14 cellular contexts compared by ENCODE assay signal in the genomic region with DNA sequence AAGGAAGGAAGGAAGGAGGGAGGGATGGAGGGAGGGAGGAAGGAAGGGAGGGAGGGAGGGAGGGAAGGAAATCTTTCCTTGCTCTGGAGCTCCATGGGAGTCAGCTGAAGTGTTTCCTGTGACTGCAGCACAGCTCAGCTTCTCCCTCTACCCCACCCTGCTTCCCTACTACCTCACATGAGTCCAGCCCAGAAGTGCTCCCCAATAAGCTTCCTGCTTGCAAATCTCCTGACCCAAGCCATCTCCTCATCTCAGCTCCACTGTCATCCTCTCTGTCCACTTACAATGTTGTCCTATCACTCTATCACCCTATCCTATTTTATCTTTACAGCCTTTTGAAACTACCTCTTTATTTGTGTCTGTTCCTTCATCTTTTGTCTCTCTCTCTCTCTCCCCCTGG. TPM values are rescaled to one million over a fixed set of nuclear protein-coding genes. Genes with fewer than 3 reads are reported as not detected.
A peak's percentile ranks its signal among the peaks of the same experiment; 100 is the strongest.
DNase-seq lines count a peak whose midpoint lies in the region; ATAC-seq, FAIRE-seq and TF ChIP-seq lines count a peak whose summit lies in the region.
"Had no signal": no experiment of that assay in that cellular context is flagged by ENCODE, and none has a peak within 500 bp of the region (broad histone marks: within the 10 kb centered on the region; RNA-seq: fewer than 3 reads in every experiment).

No MANE protein-coding gene starts in this region.

- DNase-seq in activated T-cell treated with anti-CD3 and anti-CD28 coated beads, Interleukin-2, amount 50 U/mL, for 72 hours = no peak
- DNase-seq in activated T-cell treated with anti-CD3 and anti-CD28 coated beads, Interleukin-2, amount 50 U/mL, for 1 hour = no peak
- DNase-seq in IMR-90 (no peak), K562 (ENCODE audit: extremely low read depth in 1 of 4, low spot score in 3 of 4) (no peak), osteoblast (ENCODE audit: insufficient read length, low spot score, missing footprints) (peak; percentile 73), NCI-H446 (lab: John Stamatoyannopoulos, UW) (no peak), coronary artery (ENCODE audit: low spot score) (no peak), NCI-H2081 (lab: John Stamatoyannopoulos, UW) (no peak)
- DNase-seq: activated naive CD4-positive, alpha-beta T cell treated with anti-CD3 and anti-CD28 coated beads, Interleukin-2, amount 50 U/mL, for 16 hours; GOT3; stimulated activated CD4-positive, alpha-beta T cell treated with anti-CD3 and anti-CD28 coated beads, Interleukin-1b, Interleukin-23, amount 100 ng/mL, for 48 hours had no signal

- no peak overlapping the region for H2BK120ac ChIP-seq in IMR-90 (ENCODE audit: low read depth, low read length)

- H3K27me3 ChIP-seq in IMR-90 (ENCODE audit: control insufficient read depth, insufficient read depth, low read length) (peaks cover 16% of the 10 kb centered on the region), K562 (ENCODE audit: control insufficient read depth in 2 of 2, insufficient read depth in 2 of 2, low read length in 2 of 2) (no peaks in the 10 kb centered on the region), osteoblast (ENCODE audit: insufficient read depth, low read length) (no peaks in the 10 kb centered on the region)

- no peaks in the 10 kb centered on the region for H3K36me3 Mint-ChIP-seq in activated T-cell treated with anti-CD3 and anti-CD28 coated beads, Interleukin-2, amount 50 U/mL, for 72 hours (ENCODE audit: insufficient read depth in 2 of 2)
- H3K36me3 Mint-ChIP-seq: memory B cell had no signal

- dilution Hi-C loops in IMR-90 (cut with HindIII; ENCODE audit: low sequenced_read_pairs, unreplicated experiment) = no loop called here

- H3K4me1 Mint-ChIP-seq in activated T-cell treated with anti-CD3 and anti-CD28 coated beads, Interleukin-2, amount 50 U/mL, for 72 hours (ENCODE audit: low read depth) = peaks cover 37% of the 10 kb centered on the region
- H3K4me1 Mint-ChIP-seq: memory B cell had no signal

- no peak overlapping the region for H3K4ac ChIP-seq in IMR-90 (ENCODE audit: low read depth, low read length)

- no peak overlapping the region for H3K18ac ChIP-seq in IMR-90 (ENCODE audit: low read depth, low read length)

- no peak overlapping the region for H3K4me3 Mint-ChIP-seq in activated T-cell treated with anti-CD3 and anti-CD28 coated beads, Interleukin-2, amount 50 U/mL, for 72 hours
- H3K4me3 Mint-ChIP-seq: memory B cell had no signal

- H4K20me1 ChIP-seq in IMR-90 (ENCODE audit: insufficient read depth, low read length) (no peaks in the 10 kb centered on the region), K562 (replicated peaks; ENCODE audit: control insufficient read depth, insufficient read depth, low read length) (no peaks in the 10 kb centered on the region), osteoblast (ENCODE audit: insufficient read depth, low read length) (no peaks in the 10 kb centered on the region)

- H3K4me3 ChIP-seq in IMR-90 (ENCODE audit: insufficient read depth, low read depth, low read length) (no peak overlapping the region), K562 (no peak overlapping the region), osteoblast (ENCODE audit: insufficient read depth, low read length) (no peak overlapping the region), coronary artery (no peak overlapping the region)

- FAIRE-seq in K562 (lab: Jason Lieb, UNC) = peak; percentile 54
- FAIRE-seq: kidney had no signal

- in situ Hi-C loops in IMR-90 (cut with MboI; ENCODE audit: low sequenced_read_pairs) = no loop called here
- in situ Hi-C loops in K562 (cut with MboI) = no loop called here

- no peak overlapping the region for H4K8ac ChIP-seq in IMR-90 (ENCODE audit: low read depth in 2 of 2, low read length in 2 of 2)

- H3K4me1 ChIP-seq in IMR-90 (ENCODE audit: control insufficient read depth, insufficient read depth, low read length) = no peaks in the 10 kb centered on the region; the same call in 1 of the 2 replicates
- peaks cover 31% of the 10 kb centered on the region in 2 experiments for H3K4me1 ChIP-seq in K562 (replicated peaks in 1 of 2; ENCODE audit: control insufficient read depth in 2 of 2, insufficient read depth in 2 of 2, low read length in 2 of 2)
- peaks cover 7% of the 10 kb centered on the region for H3K4me1 ChIP-seq in osteoblast (ENCODE audit: insufficient read depth, low read length)

- no peak overlapping the region for H3K9ac ChIP-seq in IMR-90 (ENCODE audit: low read depth, low read length)
- no peak overlapping the region; a peak in 1 of 4 replicates for H3K9ac ChIP-seq in K562 (ENCODE audit: insufficient read depth in 1 of 2, low read depth in 2 of 2, low read length in 2 of 2)

- POLR2A ChIA-PET in IMR-90 (lab: Charles Lee; ENCODE audit: unreplicated experiment) (no interaction called here), K562 (lab: Yijun Ruan, JAX) (no interaction called here)

- H3K27ac ChIP-seq in IMR-90 (ENCODE audit: insufficient read depth, low read length) = no peak overlapping the region
- H3K27ac ChIP-seq in K562 (ENCODE audit: extremely low read depth, low read depth, low read length) = no peak overlapping the region
- no peak overlapping the region for H3K27ac ChIP-seq in osteoblast (ENCODE audit: low read depth, low read length)
- no peak overlapping the region for H3K27ac ChIP-seq in coronary artery

- H3K79me2 ChIP-seq in K562 (ENCODE audit: control insufficient read depth, insufficient read depth, low read length) (no peaks in the 10 kb centered on the region), osteoblast (ENCODE audit: insufficient read depth, low read length) (no peaks in the 10 kb centered on the region)

- peak overlapping the region; percentile 3 for H3K27ac Mint-ChIP-seq in activated T-cell treated with anti-CD3 and anti-CD28 coated beads, Interleukin-2, amount 50 U/mL, for 72 hours

- intact Hi-C loops in IMR-90 (cut with micrococcal nuclease) = no loop called here
- intact Hi-C loops in K562 (cut with micrococcal nuclease) = no loop called here

- no peak overlapping the region for H2BK20ac ChIP-seq in IMR-90 (ENCODE audit: low read depth, low read length)

- H3K23ac ChIP-seq in IMR-90 (ENCODE audit: low read depth, low read length) = no peak overlapping the region

- no peaks in the 10 kb centered on the region for H3K27me3 Mint-ChIP-seq in activated T-cell treated with anti-CD3 and anti-CD28 coated beads, Interleukin-2, amount 50 U/mL, for 72 hours (ENCODE audit: low read depth)

- no peak overlapping the region for H3K56ac ChIP-seq in IMR-90 (ENCODE audit: extremely low read depth, insufficient read depth, low read length)

- CTCF ChIA-PET in IMR-90 (lab: Yijun Ruan, JAX) (no interaction called here), K562 (lab: Yijun Ruan, JAX; ENCODE audit: low intra/inter-chr PET ratio) (no interaction called here)

- no peak for ATAC-seq in activated T-cell treated with anti-CD3 and anti-CD28 coated beads, Interleukin-2, amount 50 U/mL, for 72 hours (replicated peaks in 1 of 2)
- ATAC-seq in IMR-90 (ENCODE audit: low read depth) (no peak), K562 (peak; percentile 5; the same call in 1 of the 3 replicates)
- ATAC-seq: sciatic nerve had no signal

- no peak overlapping the region for H2BK15ac ChIP-seq in IMR-90 (ENCODE audit: low read depth, low read length)

- H3K36me3 ChIP-seq in IMR-90 (ENCODE audit: control insufficient read depth, insufficient read depth, low read length) (no peaks in the 10 kb centered on the region), K562 (ENCODE audit: control insufficient read depth, insufficient read depth, low read length) (no peaks in the 10 kb centered on the region), osteoblast (ENCODE audit: insufficient read depth, low read length) (no peaks in the 10 kb centered on the region)

- H2AK9ac ChIP-seq in IMR-90 (replicated peaks; ENCODE audit: low read depth, low read length, poor library complexity) = no peak overlapping the region

- TF ChIP-seq EP300 in K562 (IDR thresholded peaks at IDR 0.05; ENCODE audit: low read length) = no peak

- no peak for TF ChIP-seq CTCF in IMR-90 (conservative IDR thresholded peaks at IDR 0.05; ENCODE audit: low read depth, low read length)
- no peak for TF ChIP-seq CTCF in K562 (IDR thresholded peaks at IDR 0.05 in 2 of 3, conservative IDR thresholded peaks at IDR 0.05 in 1 of 3; ENCODE audit: insufficient read depth in 2 of 3, low read depth in 1 of 3, low read length in 3 of 3)
- no peak for TF ChIP-seq CTCF in osteoblast (IDR thresholded peaks at IDR 0.05; ENCODE audit: extremely low read depth, low read depth, low read length)
- no peak for TF ChIP-seq CTCF in coronary artery (IDR thresholded peaks at IDR 0.05)

- no peak overlapping the region for H2BK5ac ChIP-seq in IMR-90 (ENCODE audit: low read depth, low read length, poor library complexity, severe bottlenecking)

- no peak overlapping the region for H3K14ac ChIP-seq in IMR-90 (replicated peaks; ENCODE audit: low read depth, low read length)

- no peak overlapping the region for H3K4me2 ChIP-seq in IMR-90 (ENCODE audit: low read depth, low read length)
- H3K4me2 ChIP-seq in K562 (ENCODE audit: insufficient read depth, low read length) = no peak overlapping the region
- H3K4me2 ChIP-seq in osteoblast (ENCODE audit: insufficient read depth, low read length) = no peak overlapping the region

- TF ChIP-seq RAD21 in IMR-90 (IDR thresholded peaks at IDR 0.05; ENCODE audit: low read length) (no peak), K562 (CRISPR knock-in tag; conservative IDR thresholded peaks at IDR 0.05 in 1 of 2, IDR thresholded peaks at IDR 0.05 in 1 of 2) (no peak)

- no peak overlapping the region for H4K91ac ChIP-seq in IMR-90 (ENCODE audit: insufficient read depth, low read depth, low read length)

- H3K9me3 Mint-ChIP-seq in activated T-cell treated with anti-CD3 and anti-CD28 coated beads, Interleukin-2, amount 50 U/mL, for 72 hours = no peaks in the 10 kb centered on the region

- no TSS peak for BruUV-seq in IMR-90 (replicated peaks; lab: Mats Ljungman, UMichigan)
- no TSS peak for BruUV-seq in K562 (replicated peaks; lab: Mats Ljungman, UMichigan)

- H4K5ac ChIP-seq in IMR-90 (ENCODE audit: low read depth, low read length) = no peak overlapping the region

- H3K9me3 ChIP-seq in IMR-90 (ENCODE audit: control insufficient read depth, insufficient read depth, low read length) (no peaks in the 10 kb centered on the region), K562 (replicated peaks; ENCODE audit: control insufficient read depth, insufficient read depth, low read depth, low read length) (no peaks in the 10 kb centered on the region), osteoblast (ENCODE audit: low read depth, low read length) (no peaks in the 10 kb centered on the region)

- no peak overlapping the region for H2AK5ac ChIP-seq in IMR-90 (ENCODE audit: low read depth, low read length)

- TF ChIP-seq POLR2A in IMR-90 (IDR thresholded peaks at IDR 0.05; ENCODE audit: low read depth, low read length) (no peak), K562 (conservative IDR thresholded peaks at IDR 0.05) (no peak)

- H3K9me1 ChIP-seq in IMR-90 (ENCODE audit: insufficient read depth, low read length) (no peaks in the 10 kb centered on the region), K562 (ENCODE audit: control insufficient read depth, insufficient read depth, low read length) (no peaks in the 10 kb centered on the region)

- no peaks in the 10 kb centered on the region for H3K79me1 ChIP-seq in IMR-90 (ENCODE audit: low read depth in 1 of 2, low read length in 2 of 2)

- H2AFZ ChIP-seq in IMR-90 (replicated peaks; ENCODE audit: low read length, poor library complexity) (peak overlapping the region; percentile 34), K562 (ENCODE audit: low read depth, low read length) (no peak overlapping the region), osteoblast (ENCODE audit: low read length) (no peak overlapping the region)

RNA-seq across cellular contexts. Expression of a gene that starts 52.9 kb away (rescaled TPM):
- total RNA-seq in activated T-cell treated with anti-CD3 and anti-CD28 coated beads, Interleukin-2, amount 50 U/mL, for 72 hours = 10 to 100 TPM; 70.1 to 84.9 TPM
- total RNA-seq in IMR-90 (2012; rRNA removed) (9.7 and 10.9 TPM in 2 replicates), K562 (2014; rRNA removed) (23.8 and 36.9 TPM in 2 replicates), K562 (2014; rRNA removed; fragmentation: Illumina TruSeq; extraction: Trizol) (33.8 and 44.0 TPM in 2 replicates), K562 (2015; rRNA removed; fragmentation: Illumina TruSeq; extraction: Trizol) (39.8 and 45.1 TPM in 2 replicates), K562 (2021) (102 and 106 TPM in 2 replicates), osteoblast (14.5 and 18.3 TPM in 2 replicates)
- polyA plus RNA-seq in IMR-90 (2012; rRNA removed) (39.6 and 40.6 TPM in 2 replicates), K562 (2011; rRNA removed) (17.6 and 43.9 TPM in 2 replicates), K562 (2014; fragmentation: Illumina TruSeq; extraction: Trizol) (107 and 108 TPM in 2 replicates), K562 (2014; fragmentation: Nextera tagmentation; extraction: Ambion mirVana) (1 to 10 TPM; 8.7 TPM), K562 (2014; rRNA removed) (51.4 and 68.8 TPM in 2 replicates)
- polyA plus RNA-seq in IMR-90 (2012; cell fraction: cytosol; rRNA removed) = 18.9 and 49.8 TPM in 2 replicates
- 36.1 and 36.7 TPM in 2 replicates for polyA plus RNA-seq in IMR-90 (2012; cell fraction: nucleus; rRNA removed; ENCODE audit: low replicate concordance)
- total RNA-seq in K562 (2011; cell fraction: chromatin; rRNA removed; ENCODE audit: low replicate concordance) = 55.7 and 82.4 TPM in 2 replicates
- 34.6 and 49.5 TPM in 2 replicates for total RNA-seq in K562 (2011; cell fraction: nucleolus; rRNA removed)
- 48.8 and 81.9 TPM in 2 replicates for total RNA-seq in K562 (2011; cell fraction: nucleoplasm; rRNA removed)
- polyA plus RNA-seq in K562 (2011; cell fraction: cytosol; rRNA removed) = 18.4 and 40.7 TPM in 2 replicates
- 39.0 and 40.4 TPM in 2 replicates for polyA plus RNA-seq in K562 (2011; cell fraction: nucleus; rRNA removed)
- 79.9 and 107 TPM in 2 replicates for polyA plus RNA-seq in K562 (2012)
- polyA minus RNA-seq in K562 (2011; rRNA and poly(A)+ RNA removed) = 13.2 and 17.4 TPM in 2 replicates
- 21.6 and 33.8 TPM in 2 replicates for polyA minus RNA-seq in K562 (2011; cell fraction: cytosol; rRNA and poly(A)+ RNA removed)
- polyA minus RNA-seq in K562 (2011; cell fraction: nucleus; rRNA and poly(A)+ RNA removed) = 9.7 and 14.1 TPM in 2 replicates
